Comparison of ENCODE assay signal across 18 cellular contexts in genomic region chr9:97403746-97404316, GRCh38. TPM values are rescaled to one million over a fixed set of nuclear protein-coding genes. Genes with fewer than 3 reads are reported as not detected.
DNase-seq lines count a peak whose midpoint lies in the region; ATAC-seq, FAIRE-seq and TF ChIP-seq lines count a peak whose summit lies in the region.
"Had no signal": no experiment of that assay in that cellular context is flagged by ENCODE, and none has a peak within 500 bp of the region (broad histone marks: within the 10 kb centered on the region; RNA-seq: fewer than 3 reads in every experiment).

No MANE protein-coding gene starts in this region.

- DNase-seq in D721Med (ENCODE audit: insufficient read length, low spot score) (no peak), endodermal cell (no peak), NCI-H510A (lab: John Stamatoyannopoulos, UW) (no peak), CD1c-positive myeloid dendritic cell (ENCODE audit: extremely low spot score) (no peak), T-cell (no peak)
- DNase-seq in stimulated activated naive B cell treated with anti-CD40 and anti-IgM and Interleukin-4, amounts not matched to agents 10 μg/mL and 1 μg/mL and 100 μg/mL, for 72 hours: no peak
- DNase-seq: ACHN; BE2C; C1 segment of cervical spinal cord; CD4-positive, alpha-beta T cell; DMS79 treated with DMSO at 0.1 percent for 48 hours; GF-D8; H9; IMR-90; KBM-7 had no signal

- H3K27me3 Mint-ChIP-seq in endodermal cell (ENCODE audit: insufficient read depth): peaks cover 3% of the 10 kb centered on the region
- peaks cover 28 to 30% of the 10 kb centered on the region in 2 donors for H3K27me3 Mint-ChIP-seq in stimulated activated naive B cell treated with anti-CD40 and anti-IgM and Interleukin-4, amounts not matched to agents 10 μg/mL and 1 μg/mL and 100 μg/mL, for 72 hours
- H3K27me3 Mint-ChIP-seq in T-cell: peaks cover 32 to 35% of the 10 kb centered on the region in 2 donors

- peak; percentile 6 for FAIRE-seq in D721Med (lab: Jason Lieb, UNC)
- FAIRE-seq: H1 had no signal

- WGBS in endodermal cell (ENCODE audit: insufficient coverage in 1 of 2, insufficient read length in 1 of 2), 2 experiments: 84 to 100% methylated on average over 3 to 4 of the region's 4 CpGs

- no peaks in the 10 kb centered on the region for H3K36me3 ChIP-seq in endodermal cell (ENCODE audit: control insufficient read depth, insufficient read depth, low read length)
- H3K36me3 ChIP-seq: BE2C had no signal

- H3K36me3 Mint-ChIP-seq in endodermal cell (ENCODE audit: low read depth): no peaks in the 10 kb centered on the region
- peaks cover 5 to 6% of the 10 kb centered on the region in 2 donors for H3K36me3 Mint-ChIP-seq in stimulated activated naive B cell treated with anti-CD40 and anti-IgM and Interleukin-4, amounts not matched to agents 10 μg/mL and 1 μg/mL and 100 μg/mL, for 72 hours
- peaks cover 6% of the 10 kb centered on the region for H3K36me3 Mint-ChIP-seq in T-cell

- POLR2A ChIA-PET in T-cell (lab: Charles Lee): interaction anchor here in 1 of 2 donors (0.7 kb wide), 1 partner anchor 93 kb away, joined by 3 read pairs; no protein-coding TSS in a partner anchor

- H3K9me3 Mint-ChIP-seq in endodermal cell: peaks cover 19% of the 10 kb centered on the region
- H3K9me3 Mint-ChIP-seq in stimulated activated naive B cell treated with anti-CD40 and anti-IgM and Interleukin-4, amounts not matched to agents 10 μg/mL and 1 μg/mL and 100 μg/mL, for 72 hours: peaks cover 5 to 11% of the 10 kb centered on the region in 2 donors
- peaks cover 8 to 14% (median 9%) of the 10 kb centered on the region in 3 donors for H3K9me3 Mint-ChIP-seq in T-cell

- H3K4me3 Mint-ChIP-seq in endodermal cell (no peak overlapping the region), T-cell (no peak overlapping the region)
- no peak overlapping the region for H3K4me3 Mint-ChIP-seq in stimulated activated naive B cell treated with anti-CD40 and anti-IgM and Interleukin-4, amounts not matched to agents 10 μg/mL and 1 μg/mL and 100 μg/mL, for 72 hours
- H3K4me3 Mint-ChIP-seq: CD4-positive, alpha-beta T cell; H9 had no signal

- TF ChIP-seq CTCF in 22Rv1 (IDR thresholded peaks at IDR 0.05) (no peak), D721Med (IDR thresholded peaks at IDR 0.05; ENCODE audit: insufficient read depth, missing control alignments) (no peak), endodermal cell (conservative IDR thresholded peaks at IDR 0.05) (no peak)

- peaks cover 22% of the 10 kb centered on the region for H3K4me1 Mint-ChIP-seq in endodermal cell
- H3K4me1 Mint-ChIP-seq in stimulated activated naive B cell treated with anti-CD40 and anti-IgM and Interleukin-4, amounts not matched to agents 10 μg/mL and 1 μg/mL and 100 μg/mL, for 72 hours: peaks cover 26 to 38% of the 10 kb centered on the region in 2 donors
- H3K4me1 Mint-ChIP-seq in T-cell: peaks cover 0 to 3% (median 0%) of the 10 kb centered on the region in 3 donors

- peaks cover 5% of the 10 kb centered on the region for H3K4me1 ChIP-seq in endodermal cell (ENCODE audit: control insufficient read depth, insufficient read depth, low read length)
- H3K4me1 ChIP-seq: BE2C had no signal

- no peaks in the 10 kb centered on the region for H3K27me3 ChIP-seq in endodermal cell (ENCODE audit: control insufficient read depth, insufficient read depth, low read length, poor library complexity, severe bottlenecking)

- peak overlapping the region; percentile 51 for H3K4me3 ChIP-seq in endodermal cell (ENCODE audit: low read length)

- H3K27ac ChIP-seq in 22Rv1 (peak overlapping the region; percentile 91; the same call in 1 of the 2 replicates), endodermal cell (ENCODE audit: low read depth, low read length) (no peak overlapping the region)
- H3K27ac ChIP-seq: HL-60 had no signal

- H3K27ac Mint-ChIP-seq in endodermal cell (no peak overlapping the region), T-cell (no peak overlapping the region)
- H3K27ac Mint-ChIP-seq in stimulated activated naive B cell treated with anti-CD40 and anti-IgM and Interleukin-4, amounts not matched to agents 10 μg/mL and 1 μg/mL and 100 μg/mL, for 72 hours: peak overlapping the region; percentile 42
- H3K27ac Mint-ChIP-seq: CD4-positive, alpha-beta T cell; H9 had no signal

- no peak for ATAC-seq in stimulated activated naive B cell treated with anti-CD40 and anti-IgM and Interleukin-4, amounts not matched to agents 10 μg/mL and 1 μg/mL and 100 μg/mL, for 72 hours (replicated peaks)
- ATAC-seq in T-cell (replicated peaks in 1 of 4): no peak

- no peak overlapping the region for H3K9ac ChIP-seq in endodermal cell (ENCODE audit: extremely low read depth, low read length, poor library complexity, severe bottlenecking)

- H3K9me3 ChIP-seq in endodermal cell (ENCODE audit: control insufficient read depth, low read length): peaks cover 31% of the 10 kb centered on the region
- H3K9me3 ChIP-seq: BE2C had no signal

- CTCF ChIA-PET in T-cell (lab: Charles Lee): no interaction called here

RNA-seq across cellular contexts. Expression of gene TDRD7, which starts 8.1 kb away (rescaled TPM):
- total RNA-seq in endodermal cell (10 to 100 TPM; 25.9 to 31.9 TPM), T-cell (10 to 100 TPM in 3 of 5 donors, 1 to 10 TPM in 2; 9.2 to 11.9 (median 10.2) TPM)
- 6.3 TPM for polyA plus RNA-seq in endodermal cell (2013, experiment 1 of 2)
- 7.5 TPM for polyA plus RNA-seq in endodermal cell (2013, experiment 2 of 2)
